ENCODE assay signal across 16 cellular contexts in the genomic region with DNA sequence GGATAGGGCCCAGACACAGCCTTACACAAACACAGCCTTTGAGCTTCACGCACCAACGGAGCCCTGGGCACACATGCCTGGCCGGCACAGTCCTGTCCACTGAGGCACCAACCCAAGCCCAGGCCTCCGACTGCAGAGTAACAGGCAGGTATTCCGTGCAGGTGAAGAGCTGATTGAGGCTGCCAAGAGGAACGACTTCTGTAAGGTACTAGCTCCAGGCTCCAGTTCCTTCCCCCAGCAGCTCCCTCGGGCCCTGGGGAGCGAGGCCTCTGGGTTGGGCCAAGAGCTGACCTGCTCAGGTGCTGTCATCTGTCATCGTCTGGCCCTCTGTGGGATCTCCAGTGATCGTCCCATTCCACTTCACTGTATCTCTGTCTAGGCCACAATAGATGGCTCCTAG. TPM values are rescaled to one million over a fixed set of nuclear protein-coding genes. Genes with fewer than 3 reads are reported as not detected.
DNase-seq lines count a peak whose midpoint lies in the region; ATAC-seq and TF ChIP-seq lines count a peak whose summit lies in the region.
"Had no signal": no experiment of that assay in that cellular context is flagged by ENCODE, and none has a peak within 500 bp of the region (broad histone marks: within the 10 kb centered on the region; RNA-seq: fewer than 3 reads in every experiment).

No MANE protein-coding gene starts in this region.

- H3K27ac Mint-ChIP-seq in T-helper 17 cell, result peak overlapping the region; percentile 47

- ATAC-seq in heart right ventricle (no peak), T-helper 17 cell (no peak)
- ATAC-seq: A549 had no signal

- H3K36me3 ChIP-seq in cardiac muscle cell, result peaks cover 4% of the 10 kb centered on the region
- H3K36me3 ChIP-seq in heart right ventricle, result peaks cover 0 to 57% (median 20%) of the 10 kb centered on the region in 9 donors

- H3K4me1 Mint-ChIP-seq in T-helper 17 cell, result peaks cover 11% of the 10 kb centered on the region

- intact Hi-C loops in heart right ventricle (cut with DNase I), result no loop called here

- H3K4me3 ChIP-seq in cardiac muscle cell, result no peak overlapping the region
- no peak overlapping the region for H3K4me3 ChIP-seq in heart right ventricle
- H3K4me3 ChIP-seq: A549 had no signal

- H3K27me3 Mint-ChIP-seq in T-helper 17 cell, result no peaks in the 10 kb centered on the region

- H3K36me3 Mint-ChIP-seq in T-helper 17 cell (ENCODE audit: low read depth), result peaks cover 9% of the 10 kb centered on the region

- H3K9me3 ChIP-seq in cardiac muscle cell (ENCODE audit: low read depth) (no peaks in the 10 kb centered on the region), heart right ventricle (no peaks in the 10 kb centered on the region), T-helper 17 cell (ENCODE audit: control insufficient read depth, low read length, poor library complexity, severe bottlenecking) (no peaks in the 10 kb centered on the region)
- H3K9me3 ChIP-seq: A549 had no signal

- WGBS in heart right ventricle, 2 donors, result 88 to 92% methylated on average over 10 of the region's 10 CpGs

- no peak overlapping the region for H3K4me3 Mint-ChIP-seq in T-helper 17 cell

- DNase-seq in cardiac muscle cell (ENCODE audit: low read depth in 1 of 2, low spot score in 1 of 2) (no peak), heart right ventricle (no peak), T-helper 17 cell (no peak), islet precursor cell (peak; percentile 58), DMS53 treated with DMSO at 0.1 percent for 48 hours (lab: John Stamatoyannopoulos, UW; ENCODE audit: unreplicated experiment) (no peak), SW 1271 (lab: John Stamatoyannopoulos, UW) (no peak), NOMO-1 treated with DMSO at 0.1 percent for 48 hours (lab: John Stamatoyannopoulos, UW; ENCODE audit: unreplicated experiment) (no peak)
- DNase-seq: GOT3, KBM-7, NCI-H1092, NCI-H146, NCI-H2081 treated with DMSO at 0.1 percent for 48 hours, NCI-H510A, NCI-H82, Right ventricle myocardium superior had no signal

- TF ChIP-seq CTCF in cardiac muscle cell (IDR thresholded peaks at IDR 0.05; ENCODE audit: low read depth, low read length) (no peak), heart right ventricle (IDR thresholded peaks at IDR 0.05) (no peak)

- H3K27me3 ChIP-seq in cardiac muscle cell, result no peaks in the 10 kb centered on the region
- peaks cover 0 to 22% (median 6%) of the 10 kb centered on the region in 7 donors for H3K27me3 ChIP-seq in heart right ventricle

- H3K27ac ChIP-seq in cardiac muscle cell, result peak overlapping the region; percentile 98
- H3K27ac ChIP-seq in heart right ventricle, result no peak overlapping the region
- H3K27ac ChIP-seq: A549 had no signal

- peaks cover 8% of the 10 kb centered on the region for H3K4me1 ChIP-seq in cardiac muscle cell (ENCODE audit: low read depth)
- H3K4me1 ChIP-seq in heart right ventricle, result peaks cover 7 to 35% (median 20%) of the 10 kb centered on the region in 9 donors

RNA-seq across cellular contexts. Expression of a gene that starts 3.2 kb away (rescaled TPM):
- 2,973 and 4,339 TPM in 2 replicates for total RNA-seq in cardiac muscle cell
- 3,396 and 3,769 TPM in 2 replicates for polyA plus RNA-seq in cardiac muscle cell
- 10 to 100 TPM in 2 of 10 donors, 1 to 10 TPM in 8; 3.6 to 16.5 (median 5.3) TPM for total RNA-seq in heart right ventricle
- polyA plus RNA-seq in heart right ventricle, result 1 to 10 TPM; 3.7 to 8.2 TPM
- total RNA-seq in T-helper 17 cell, result 1 to 10 TPM; 2.6 to 3.7 TPM

RNA-seq across cellular contexts. Expression of a gene that starts 13.3 kb away (rescaled TPM):
- total RNA-seq in cardiac muscle cell (0.51 and 0.56 TPM in 2 replicates), heart right ventricle (under 1 TPM in 2 of 10 donors, not detected in 8; 0.30 to 0.32 TPM), T-helper 17 cell (1 to 10 TPM; 4.3 to 4.8 TPM)
- polyA plus RNA-seq in cardiac muscle cell (not detected in 2 replicates), heart right ventricle (under 1 TPM in 1 of 2 donors, not detected in 1; 0.03 TPM)
- total RNA-seq: Right ventricle myocardium superior had no signal

RNA-seq across cellular contexts. Expression of a gene that starts 31.0 kb away (rescaled TPM):
- total RNA-seq in cardiac muscle cell (81.8 TPM in 2 replicates), heart right ventricle (10 to 100 TPM; 46.4 to 77.9 (median 60.1) TPM), T-helper 17 cell (100 to 1,000 TPM; 194 to 196 TPM)
- polyA plus RNA-seq in cardiac muscle cell (48.3 and 48.5 TPM in 2 replicates), heart right ventricle (100 to 1,000 TPM in 1 of 2 donors, 10 to 100 TPM in 1; 31.9 to 107 TPM)

Comparison
In these comparisons a context has a peak if more than half of its experiments do, and no peak if none do; other contexts are left out.
1. RNA of a gene that starts 3.2 kb away (total RNA-seq): 2,973 to 4,339 TPM in cardiac muscle cell; 3.6 to 16.5 TPM in heart right ventricle and 2.6 to 3.7 TPM in T-helper 17 cell; every median in the first group is over 100 times any median in the second.